In the genomic region with DNA sequence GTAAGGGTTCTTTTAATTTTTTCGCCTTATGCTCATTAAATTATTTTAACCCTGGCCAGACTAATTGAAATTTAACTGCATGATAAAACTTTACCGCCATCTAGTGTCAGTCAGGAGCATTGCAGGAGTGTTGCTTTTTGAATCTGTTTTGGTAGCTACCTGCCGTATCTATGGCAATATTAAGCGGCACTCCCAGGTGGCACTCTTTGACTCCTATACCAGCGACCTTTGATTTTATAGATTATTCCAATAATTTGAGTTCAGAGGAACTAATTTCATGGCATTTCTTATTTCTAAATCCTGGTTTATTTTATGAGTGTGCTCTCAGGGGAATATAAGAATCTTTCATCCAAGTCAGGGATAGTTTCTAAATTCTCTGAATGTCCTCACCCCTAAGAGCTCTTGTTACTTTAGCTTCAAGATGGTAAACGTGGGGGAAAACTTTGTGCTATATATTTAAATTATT, we compare ENCODE assay signal across 8 cellular contexts.
DNase-seq lines count a peak whose midpoint lies in the region; ATAC-seq and TF ChIP-seq lines count a peak whose summit lies in the region.

No MANE protein-coding gene starts in this region.

- no peaks in the 10 kb centered on the region for H3K79me2 ChIP-seq in OCI-LY7 (ENCODE audit: insufficient read depth, low read depth, low read length)
- no peaks in the 10 kb centered on the region for H3K79me2 ChIP-seq in hepatocyte

- no peaks in the 10 kb centered on the region for H3K36me3 ChIP-seq in OCI-LY7 (ENCODE audit: insufficient read depth, low read length)
- no peaks in the 10 kb centered on the region for H3K36me3 ChIP-seq in hepatocyte (replicated peaks; ENCODE audit: insufficient read depth, low read depth)

- peaks cover 9% of the 10 kb centered on the region for H3K27me3 Mint-ChIP-seq in activated naive CD8-positive, alpha-beta T cell treated with anti-CD3 and anti-CD28 coated beads, Interleukin-2, amount 50 U/mL, for 24 hours

- intact Hi-C loops in OCI-LY7 (cut with micrococcal nuclease; ENCODE audit: unreplicated experiment), result loop anchor here (1.0 to 10.0 kb wide), 4 partner anchors 91 to 553 kb away; partner anchors contain the start of gene JMJD1C

- DNase-seq in AG09309 (ENCODE audit: low read depth) (no peak), HK-2 (ENCODE audit: unreplicated experiment) (peak; percentile 47), OCI-LY7 (ENCODE audit: low spot score) (peak; percentile 72), hepatocyte (ENCODE audit: low spot score) (peak; percentile 72), amniotic stem cell (lab: John Stamatoyannopoulos, UW) (no peak)
- peak; percentile 40 for DNase-seq in activated naive CD8-positive, alpha-beta T cell treated with anti-CD3 and anti-CD28 coated beads, Interleukin-2, amount 50 U/mL, for 24 hours
- DNase-seq in stimulated activated CD4-positive, alpha-beta T cell treated with anti-CD3 and anti-CD28 coated beads, Interleukin-1b, Interleukin-23, amount 100 ng/mL, for 1 hour (ENCODE audit: low read depth in 2 of 2), result peak; percentile 13 to 31

- no peak overlapping the region for H3K4me3 Mint-ChIP-seq in activated naive CD8-positive, alpha-beta T cell treated with anti-CD3 and anti-CD28 coated beads, Interleukin-2, amount 50 U/mL, for 24 hours

- H2AFZ ChIP-seq in OCI-LY7 (ENCODE audit: low read length) (no peak overlapping the region), hepatocyte (no peak overlapping the region)

- no peak overlapping the region for H3K4me3 ChIP-seq in AG09309 (ENCODE audit: control insufficient read depth, low read depth, low read length)
- no peak overlapping the region for H3K4me3 ChIP-seq in OCI-LY7 (ENCODE audit: low read depth, low read length, poor library complexity, severe bottlenecking)
- H3K4me3 ChIP-seq in hepatocyte, result no peak overlapping the region

- H3K4me2 ChIP-seq in OCI-LY7 (ENCODE audit: low read length), result no peak overlapping the region
- H3K4me2 ChIP-seq in hepatocyte, result peak overlapping the region; percentile 43

- H3K4me1 ChIP-seq in OCI-LY7 (ENCODE audit: insufficient read depth, low read length, poor library complexity, severe bottlenecking) (no peaks in the 10 kb centered on the region), hepatocyte (ENCODE audit: insufficient read depth) (peaks cover 8% of the 10 kb centered on the region)

- no peak overlapping the region for H3K27ac ChIP-seq in OCI-LY7 (ENCODE audit: low read depth, low read length, poor library complexity, severe bottlenecking)
- no peak overlapping the region for H3K27ac ChIP-seq in hepatocyte

- peak; percentile 55 for ATAC-seq in GM18498 (IDR thresholded peaks at IDR 0.05; ENCODE audit: unreplicated experiment)
- peak; percentile 48 for ATAC-seq in activated naive CD8-positive, alpha-beta T cell treated with anti-CD3 and anti-CD28 coated beads, Interleukin-2, amount 50 U/mL, for 24 hours

- no peak overlapping the region for H3K27ac Mint-ChIP-seq in activated naive CD8-positive, alpha-beta T cell treated with anti-CD3 and anti-CD28 coated beads, Interleukin-2, amount 50 U/mL, for 24 hours

- peaks cover 5% of the 10 kb centered on the region for H3K4me1 Mint-ChIP-seq in activated naive CD8-positive, alpha-beta T cell treated with anti-CD3 and anti-CD28 coated beads, Interleukin-2, amount 50 U/mL, for 24 hours

- CTCF ChIA-PET in OCI-LY7 (lab: Charles Lee; ENCODE audit: unreplicated experiment), result interaction anchor here (0.6 to 2.2 kb wide), 4 partner anchors 91 to 562 kb away, joined by 3 to 11 read pairs (median 6); no protein-coding TSS in a partner anchor

- TF ChIP-seq CTCF in AG09309 (IDR thresholded peaks at IDR 0.05; ENCODE audit: control insufficient read depth, insufficient read depth, low read depth, low read length, missing control alignments), result peak; percentile 86
- TF ChIP-seq CTCF in OCI-LY7 (conservative IDR thresholded peaks at IDR 0.05; ENCODE audit: low read length), result peak; percentile 99
- peak; percentile 98 for TF ChIP-seq CTCF in hepatocyte (IDR thresholded peaks at IDR 0.05; ENCODE audit: poor library complexity)

- WGBS in hepatocyte (ENCODE audit: low lambda C conversion rate, missing lambda C conversion rate), result 3% methylated on average over 6 of the region's 6 CpGs

- no peaks in the 10 kb centered on the region for H3K9me3 Mint-ChIP-seq in activated naive CD8-positive, alpha-beta T cell treated with anti-CD3 and anti-CD28 coated beads, Interleukin-2, amount 50 U/mL, for 24 hours

- BruUV-seq in OCI-LY7 (replicated peaks; lab: Mats Ljungman, UMichigan), result no TSS peak

- no peaks in the 10 kb centered on the region for H3K9me3 ChIP-seq in OCI-LY7 (ENCODE audit: low read length)
- H3K9me3 ChIP-seq in hepatocyte (ENCODE audit: low read depth), result no peaks in the 10 kb centered on the region

- H3K9me2 ChIP-seq in OCI-LY7 (ENCODE audit: insufficient read depth, low read length) (no peaks in the 10 kb centered on the region), hepatocyte (replicated peaks; ENCODE audit: insufficient read depth) (no peaks in the 10 kb centered on the region)

- H3K36me3 Mint-ChIP-seq in activated naive CD8-positive, alpha-beta T cell treated with anti-CD3 and anti-CD28 coated beads, Interleukin-2, amount 50 U/mL, for 24 hours (ENCODE audit: low read depth), result no peaks in the 10 kb centered on the region

- H4K20me1 ChIP-seq in OCI-LY7 (ENCODE audit: insufficient read depth, low read length), result no peaks in the 10 kb centered on the region
- H4K20me1 ChIP-seq in hepatocyte (ENCODE audit: insufficient read depth, poor library complexity, severe bottlenecking), result no peaks in the 10 kb centered on the region

- POLR2A ChIA-PET in OCI-LY7 (lab: Charles Lee), result interaction anchor here (0.6 to 1.8 kb wide), 8 partner anchors 15 to 554 kb away, joined by 3 to 6 read pairs (median 3); no protein-coding TSS in a partner anchor

- H3K27me3 ChIP-seq in hepatocyte, result no peaks in the 10 kb centered on the region

Comparison
In these comparisons a context has a peak if more than half of its experiments do, and no peak if none do; other contexts are left out.
1. DNase-seq: peak in HK-2 (single experiment), OCI-LY7 (single experiment), activated naive CD8-positive, alpha-beta T cell treated with anti-CD3 and anti-CD28 coated beads, Interleukin-2, amount 50 U/mL, for 24 hours (single experiment), hepatocyte (single experiment) and stimulated activated CD4-positive, alpha-beta T cell treated with anti-CD3 and anti-CD28 coated beads, Interleukin-1b, Interleukin-23, amount 100 ng/mL, for 1 hour (2 of 2); none in AG09309 (single experiment) and amniotic stem cell (single experiment).
2. Peak in every context shown above with its lines, with median percentiles within 50 percentile points of each other: CTCF ChIP-seq.